8 cellular contexts compared by ENCODE assay signal in the genomic region with DNA sequence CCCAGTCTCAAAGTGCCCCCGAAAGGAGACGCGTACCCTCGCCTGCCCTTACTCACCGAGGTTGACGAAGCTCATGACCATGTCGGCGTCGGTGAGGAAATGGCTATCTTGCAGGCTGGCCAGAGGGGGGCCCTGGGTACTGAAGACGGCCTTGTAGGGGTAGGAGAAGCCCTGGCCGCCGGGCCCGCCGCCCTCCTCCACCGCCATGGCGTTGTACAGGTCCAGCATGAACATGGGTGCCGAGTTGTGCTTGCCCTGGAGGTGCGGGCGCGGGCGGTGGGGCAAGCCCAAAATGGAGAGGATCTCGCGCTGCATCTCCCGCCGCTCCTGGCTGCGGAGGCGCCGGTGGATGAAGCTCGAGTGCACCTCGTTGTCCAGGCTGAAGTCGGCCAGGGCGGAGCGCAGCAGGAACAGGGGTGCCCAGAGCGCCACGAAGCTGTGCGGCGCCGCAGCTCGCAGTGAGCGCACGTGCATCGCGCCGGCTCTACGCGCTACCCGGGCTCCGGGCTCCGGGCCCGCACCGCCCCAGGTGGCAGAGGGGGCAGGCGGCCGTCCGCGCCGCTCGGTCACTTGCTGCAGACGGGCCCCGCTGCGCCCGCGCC. TPM values are rescaled to one million over a fixed set of nuclear protein-coding genes. Genes with fewer than 3 reads are reported as not detected.
DNase-seq lines count a peak whose midpoint lies in the region; ATAC-seq and TF ChIP-seq lines count a peak whose summit lies in the region.

No MANE protein-coding gene starts in this region.

- TF ChIP-seq POLR2A in heart left ventricle (IDR thresholded peaks at IDR 0.05) = no peak

- peaks cover 7% of the 10 kb centered on the region for H3K4me1 Mint-ChIP-seq in osteocyte (ENCODE audit: unreplicated experiment)
- H3K4me1 Mint-ChIP-seq in naive thymus-derived CD8-positive, alpha-beta T cell = peaks cover 0 to 10% (median 6%) of the 10 kb centered on the region in 4 donors

- H3K36me3 ChIP-seq in NT2/D1 (ENCODE audit: insufficient read depth, insufficient read length, low read length) (no peaks in the 10 kb centered on the region), heart left ventricle (no peaks in the 10 kb centered on the region)

- peak overlapping the region; percentile 55 for H3K4me3 Mint-ChIP-seq in osteocyte (ENCODE audit: unreplicated experiment)
- H3K4me3 Mint-ChIP-seq in naive thymus-derived CD8-positive, alpha-beta T cell = peak overlapping the region in 1 of 10 donors; percentile 47

- DNase-seq in D341Med (ENCODE audit: low spot score) = peak; percentile 79
- no peak for DNase-seq in NT2/D1 (ENCODE audit: low read depth, low spot score)
- no peak for DNase-seq in heart left ventricle
- no peak for DNase-seq in osteocyte (ENCODE audit: extremely low spot score, unreplicated experiment)
- no peak for DNase-seq in DMS53 treated with DMSO at 0.1 percent for 48 hours (lab: John Stamatoyannopoulos, UW; ENCODE audit: unreplicated experiment)
- no peak for DNase-seq in NCI-H2196 (lab: John Stamatoyannopoulos, UW; ENCODE audit: unreplicated experiment)
- DNase-seq in naive thymus-derived CD8-positive, alpha-beta T cell = no peak

- no peaks in the 10 kb centered on the region for H3K9me3 Mint-ChIP-seq in osteocyte (ENCODE audit: unreplicated experiment)
- no peaks in the 10 kb centered on the region for H3K9me3 Mint-ChIP-seq in naive thymus-derived CD8-positive, alpha-beta T cell

- H3K27ac ChIP-seq in heart left ventricle = peak overlapping the region in 1 of 12 donors; percentile 27

- WGBS in heart left ventricle, 4 donors = 0 to 2% (median 1%) methylated on average over 7 to 62 of the region's 62 CpGs

- intact Hi-C loops in heart left ventricle (cut with DNase I) = loop anchor here in 1 of 10 donors (10.0 kb wide), 1 partner anchor 171 kb away; no protein-coding TSS in a partner anchor

- POLR2A ChIA-PET in naive thymus-derived CD8-positive, alpha-beta T cell (lab: Charles Lee) = no interaction called here

- peaks cover 34% of the 10 kb centered on the region for H3K27me3 ChIP-seq in NT2/D1 (ENCODE audit: insufficient read depth, insufficient read length)
- H3K27me3 ChIP-seq in heart left ventricle = peaks cover 25 to 94% (median 46%) of the 10 kb centered on the region in 9 donors

- TF ChIP-seq CTCF in heart left ventricle (IDR thresholded peaks at IDR 0.05) (no peak), osteocyte (IDR thresholded peaks at IDR 0.05) (no peak)

- H3K9ac ChIP-seq in NT2/D1 (ENCODE audit: insufficient read length, low read depth) = peak overlapping the region; percentile 86

- H3K4me1 ChIP-seq in NT2/D1 (ENCODE audit: insufficient read depth, insufficient read length) = peaks cover 35% of the 10 kb centered on the region
- H3K4me1 ChIP-seq in heart left ventricle = peaks cover 0 to 32% (median 0%) of the 10 kb centered on the region in 12 donors

- peaks cover 88% of the 10 kb centered on the region for H3K27me3 Mint-ChIP-seq in osteocyte (ENCODE audit: unreplicated experiment)
- peaks cover 26 to 82% (median 68%) of the 10 kb centered on the region in 5 donors for H3K27me3 Mint-ChIP-seq in naive thymus-derived CD8-positive, alpha-beta T cell

- ATAC-seq in heart left ventricle (peak in 3 of 4 donors; percentile 22 to 45 (median 27)), HG02938 (IDR thresholded peaks at IDR 0.05; ENCODE audit: unreplicated experiment) (no peak)
- ATAC-seq in naive thymus-derived CD8-positive, alpha-beta T cell = no peak

- H3K27ac Mint-ChIP-seq in osteocyte (ENCODE audit: unreplicated experiment) = no peak overlapping the region
- no peak overlapping the region for H3K27ac Mint-ChIP-seq in naive thymus-derived CD8-positive, alpha-beta T cell

- H3K4me3 ChIP-seq in NT2/D1 (ENCODE audit: insufficient read length, low read depth) (peak overlapping the region; percentile 77), heart left ventricle (peak overlapping the region in 9 of 12 donors; percentile 15 to 52 (median 25))

- H3K36me3 Mint-ChIP-seq in osteocyte (ENCODE audit: unreplicated experiment) = no peaks in the 10 kb centered on the region
- H3K36me3 Mint-ChIP-seq in naive thymus-derived CD8-positive, alpha-beta T cell = peaks cover 0 to 4% (median 2%) of the 10 kb centered on the region in 3 donors

- no peaks in the 10 kb centered on the region for H3K9me3 ChIP-seq in NT2/D1 (ENCODE audit: insufficient read depth, low read length)
- no peaks in the 10 kb centered on the region for H3K9me3 ChIP-seq in heart left ventricle

RNA-seq across cellular contexts. Expression of a gene that starts 0.7 kb away (rescaled TPM):
- total RNA-seq in heart left ventricle (10 to 100 TPM in 2 of 9 donors, 1 to 10 TPM in 6, under 1 TPM in 1; 0.72 to 12.3 (median 3.7) TPM), osteocyte (not detected in 2 replicates)
- 1 to 10 TPM; 1.0 to 5.1 TPM for polyA plus RNA-seq in heart left ventricle
- total RNA-seq in naive thymus-derived CD8-positive, alpha-beta T cell = not detected
- polyA plus RNA-seq in naive thymus-derived CD8-positive, alpha-beta T cell = not detected

Comparison
In these comparisons a context has a peak if more than half of its experiments do, and no peak if none do; other contexts are left out.
1. ATAC-seq: peak in heart left ventricle (3 of 4); none in HG02938 (single experiment) and naive thymus-derived CD8-positive, alpha-beta T cell (0 of 2).